12 cellular contexts compared by ENCODE assay signal in genomic region chr6:158488065-158488464, GRCh38.
A peak's percentile ranks its signal among the peaks of the same experiment; 100 is the strongest.
DNase-seq lines count a peak whose midpoint lies in the region; ATAC-seq, FAIRE-seq and TF ChIP-seq lines count a peak whose summit lies in the region.
"Had no signal": no experiment of that assay in that cellular context is flagged by ENCODE, and none has a peak within 500 bp of the region (broad histone marks: within the 10 kb centered on the region; RNA-seq: fewer than 3 reads in every experiment).

No MANE protein-coding gene starts in this region.

- no peaks in the 10 kb centered on the region for H3K79me2 ChIP-seq in mesendoderm (ENCODE audit: control insufficient read depth, insufficient read depth, low read length)

- H3K4me1 ChIP-seq in mesendoderm (ENCODE audit: control insufficient read depth, low read depth, low read length) (no peaks in the 10 kb centered on the region), heart left ventricle (no peaks in the 10 kb centered on the region)

- H3K4me2 ChIP-seq in mesendoderm (ENCODE audit: low read length): no peak overlapping the region
- H3K4me2 ChIP-seq: KMS-11 had no signal

- no peak for TF ChIP-seq CTCF in AG10803 (conservative IDR thresholded peaks at IDR 0.05; ENCODE audit: low read length)
- TF ChIP-seq CTCF in heart left ventricle (IDR thresholded peaks at IDR 0.05): no peak

- peak; percentile 86 for FAIRE-seq in HTR-8/SVneo (lab: Jason Lieb, UNC)

- intact Hi-C loops in heart left ventricle (cut with DNase I): no loop called here

- H3K36me3 ChIP-seq in mesendoderm (ENCODE audit: control insufficient read depth, insufficient read depth, low read length) (no peaks in the 10 kb centered on the region), heart left ventricle (peaks cover 0 to 33% (median 13%) of the 10 kb centered on the region in 9 donors)

- H3K23ac ChIP-seq in mesendoderm (ENCODE audit: low read length): no peak overlapping the region

- H3K4me1 Mint-ChIP-seq in stimulated activated memory B cell treated with anti-CD40 and anti-IgM and Interleukin-4, amounts not matched to agents 10 μg/mL and 1 μg/mL and 100 μg/mL, for 72 hours: no peaks in the 10 kb centered on the region
- H3K4me1 Mint-ChIP-seq: nephron progenitor cell had no signal

- H4K5ac ChIP-seq in mesendoderm (ENCODE audit: low read length): no peak overlapping the region

- ATAC-seq in heart left ventricle: no peak
- no peak for ATAC-seq in stimulated activated memory B cell treated with anti-CD40 and anti-IgM and Interleukin-4, amounts not matched to agents 10 μg/mL and 1 μg/mL and 100 μg/mL, for 72 hours

- H3K4ac ChIP-seq in mesendoderm (ENCODE audit: low read depth, low read length): no peak overlapping the region

- no peak overlapping the region for H3K4me3 Mint-ChIP-seq in stimulated activated memory B cell treated with anti-CD40 and anti-IgM and Interleukin-4, amounts not matched to agents 10 μg/mL and 1 μg/mL and 100 μg/mL, for 72 hours
- H3K4me3 Mint-ChIP-seq: nephron progenitor cell had no signal

- no peak overlapping the region for H3K18ac ChIP-seq in mesendoderm (ENCODE audit: low read length)

- H4K8ac ChIP-seq in mesendoderm (ENCODE audit: low read depth, low read length): no peak overlapping the region

- no peaks in the 10 kb centered on the region for H3K9me3 ChIP-seq in heart left ventricle

- no peaks in the 10 kb centered on the region for H3K79me1 ChIP-seq in mesendoderm (ENCODE audit: low read length)

- peaks cover 49% of the 10 kb centered on the region for H3K36me3 Mint-ChIP-seq in stimulated activated memory B cell treated with anti-CD40 and anti-IgM and Interleukin-4, amounts not matched to agents 10 μg/mL and 1 μg/mL and 100 μg/mL, for 72 hours

- H2BK5ac ChIP-seq in mesendoderm (ENCODE audit: low read length): no peak overlapping the region

- no peaks in the 10 kb centered on the region for H3K9me3 Mint-ChIP-seq in stimulated activated memory B cell treated with anti-CD40 and anti-IgM and Interleukin-4, amounts not matched to agents 10 μg/mL and 1 μg/mL and 100 μg/mL, for 72 hours
- H3K9me3 Mint-ChIP-seq: nephron progenitor cell had no signal

- WGBS in mesendoderm (ENCODE audit: extremely low coverage, insufficient coverage, low lambda C conversion rate): no CpG with 5 or more reads among the region's 4 CpGs
- 87 to 93% (median 89%) methylated on average over 4 of the region's 4 CpGs for WGBS in heart left ventricle, 4 donors

- no peak overlapping the region for H3K9ac ChIP-seq in mesendoderm (ENCODE audit: low read length)
- H3K9ac ChIP-seq: KMS-11 had no signal

- H3K27ac ChIP-seq in caudate nucleus (ENCODE audit: low read depth, low read length): peak overlapping the region; percentile 53
- H3K27ac ChIP-seq in mesendoderm (ENCODE audit: low read depth, low read length): no peak overlapping the region
- no peak overlapping the region for H3K27ac ChIP-seq in heart left ventricle
- H3K27ac ChIP-seq: KMS-11 had no signal

- H3K4me3 ChIP-seq in AG10803 (ENCODE audit: low read length) (no peak overlapping the region), mesendoderm (ENCODE audit: low read length) (no peak overlapping the region), heart left ventricle (no peak overlapping the region)

- DNase-seq in AG10803 (ENCODE audit: low read depth): peak; percentile 96
- DNase-seq in HTR-8/SVneo (ENCODE audit: insufficient read length, low spot score): peak; percentile 81
- DNase-seq in caudate nucleus (lab: John Stamatoyannopoulos, UW): peak in 18 of 61 donors; percentile 14 to 87 (median 33)
- DNase-seq in mesendoderm: peak; percentile 9
- no peak for DNase-seq in heart left ventricle
- DNase-seq in activated CD8-positive, alpha-beta memory T cell treated with anti-CD3 and anti-CD28 coated beads, Interleukin-2, amount 50 U/mL, for 48 hours: no peak
- no peak for DNase-seq in pons (ENCODE audit: low spot score)
- DNase-seq: activated gamma-delta T cell treated with Interleukin-2 at 50 U/mL for 16 hours, NCI-H526 treated with DMSO at 0.1 percent for 48 hours, nephron progenitor cell had no signal

- H3K27me3 ChIP-seq in mesendoderm (ENCODE audit: insufficient read depth, low read length, poor library complexity) (no peaks in the 10 kb centered on the region), heart left ventricle (no peaks in the 10 kb centered on the region)

- no peak overlapping the region for H2BK120ac ChIP-seq in mesendoderm (ENCODE audit: low read depth, low read length)

- H3K27ac Mint-ChIP-seq in stimulated activated memory B cell treated with anti-CD40 and anti-IgM and Interleukin-4, amounts not matched to agents 10 μg/mL and 1 μg/mL and 100 μg/mL, for 72 hours: no peak overlapping the region
- H3K27ac Mint-ChIP-seq: nephron progenitor cell had no signal

- H2AK5ac ChIP-seq in mesendoderm (ENCODE audit: low read length): no peak overlapping the region

- no peak overlapping the region for H2BK15ac ChIP-seq in mesendoderm (replicated peaks; ENCODE audit: low read depth)

- no peaks in the 10 kb centered on the region for H3K27me3 Mint-ChIP-seq in stimulated activated memory B cell treated with anti-CD40 and anti-IgM and Interleukin-4, amounts not matched to agents 10 μg/mL and 1 μg/mL and 100 μg/mL, for 72 hours

- no peak for TF ChIP-seq POLR2A in heart left ventricle (IDR thresholded peaks at IDR 0.05)

- H3K56ac ChIP-seq in mesendoderm (ENCODE audit: low read length): no peak overlapping the region

Comparison
In these comparisons a context has a peak if more than half of its experiments do, and no peak if none do; other contexts are left out.
1. DNase-seq: peak in AG10803 (single experiment), HTR-8/SVneo (single experiment) and mesendoderm (single experiment); none in heart left ventricle (0 of 5), activated CD8-positive, alpha-beta memory T cell treated with anti-CD3 and anti-CD28 coated beads, Interleukin-2, amount 50 U/mL, for 48 hours (single experiment) and pons (single experiment).